In genomic region chr1:192445243-192445642, GRCh38 we compare ENCODE assay signal across 16 cellular contexts.
"Had no signal": no experiment of that assay in that cellular context is flagged by ENCODE, and none has a peak within 500 bp of the region (broad histone marks: within the 10 kb centered on the region; RNA-seq: fewer than 3 reads in every experiment).

No MANE protein-coding gene starts in this region.

- H3K36me3 ChIP-seq: adrenal gland, neutrophil, sigmoid colon, spleen, upper lobe of left lung had no signal

- H3K4me1 ChIP-seq: adrenal gland, parathyroid adenoma, sigmoid colon, testis had no signal

- H3K9ac ChIP-seq: parathyroid adenoma had no signal

- H3K4me3 Mint-ChIP-seq: activated T-cell treated with anti-CD3 and anti-CD28 coated beads, Interleukin-2, amount 50 U/mL, for 72 hours; dendritic cell treated with granulocyte-macrophage colony-stimulating factor and Interleukin-4, amounts not matched to agents 40 ng/mL and 50 ng/mL, for 4 days; naive thymus-derived CD8-positive, alpha-beta T cell; stimulated activated memory B cell treated with anti-CD40 and anti-IgM and Interleukin-4, amounts not matched to agents 10 μg/mL and 1 μg/mL and 100 μg/mL, for 72 hours; T-cell had no signal

- H3K4me1 Mint-ChIP-seq: naive thymus-derived CD8-positive, alpha-beta T cell; stimulated activated memory B cell treated with anti-CD40 and anti-IgM and Interleukin-4, amounts not matched to agents 10 μg/mL and 1 μg/mL and 100 μg/mL, for 72 hours; T-cell had no signal

- H3K27ac ChIP-seq: adrenal gland, epithelial cell of prostate, neutrophil, parathyroid adenoma, sigmoid colon, spleen, testis, upper lobe of left lung had no signal

- H3K27me3 Mint-ChIP-seq: dendritic cell treated with granulocyte-macrophage colony-stimulating factor and Interleukin-4, amounts not matched to agents 40 ng/mL and 50 ng/mL, for 4 days had no signal

- H3K27ac Mint-ChIP-seq: activated naive CD4-positive, alpha-beta T cell treated with anti-CD3 and anti-CD28 coated beads, Interleukin-2, amount 50 U/mL, for 72 hours; activated T-cell treated with anti-CD3 and anti-CD28 coated beads, Interleukin-2, amount 50 U/mL, for 72 hours; dendritic cell treated with granulocyte-macrophage colony-stimulating factor and Interleukin-4, amounts not matched to agents 40 ng/mL and 50 ng/mL, for 4 days; naive thymus-derived CD8-positive, alpha-beta T cell; stimulated activated memory B cell treated with anti-CD40 and anti-IgM and Interleukin-4, amounts not matched to agents 10 μg/mL and 1 μg/mL and 100 μg/mL, for 72 hours; T-cell had no signal

- H3K9me3 Mint-ChIP-seq: activated naive CD4-positive, alpha-beta T cell treated with anti-CD3 and anti-CD28 coated beads, Interleukin-2, amount 50 U/mL, for 72 hours; activated T-cell treated with anti-CD3 and anti-CD28 coated beads, Interleukin-2, amount 50 U/mL, for 72 hours; dendritic cell treated with granulocyte-macrophage colony-stimulating factor and Interleukin-4, amounts not matched to agents 40 ng/mL and 50 ng/mL, for 4 days; naive thymus-derived CD8-positive, alpha-beta T cell; stimulated activated memory B cell treated with anti-CD40 and anti-IgM and Interleukin-4, amounts not matched to agents 10 μg/mL and 1 μg/mL and 100 μg/mL, for 72 hours; T-cell had no signal

- H2AFZ ChIP-seq: parathyroid adenoma had no signal

- H3K9me3 ChIP-seq: adrenal gland, mucosa of descending colon, neutrophil, sigmoid colon, spleen, testis, upper lobe of left lung had no signal

- H3K4me3 ChIP-seq: adrenal gland, mucosa of descending colon, sigmoid colon, spleen, testis had no signal

- H3K27me3 ChIP-seq: adrenal gland, neutrophil, sigmoid colon, testis, upper lobe of left lung had no signal

- H3K36me3 Mint-ChIP-seq: activated naive CD4-positive, alpha-beta T cell treated with anti-CD3 and anti-CD28 coated beads, Interleukin-2, amount 50 U/mL, for 72 hours; naive thymus-derived CD8-positive, alpha-beta T cell; stimulated activated memory B cell treated with anti-CD40 and anti-IgM and Interleukin-4, amounts not matched to agents 10 μg/mL and 1 μg/mL and 100 μg/mL, for 72 hours; T-cell had no signal

- DNase-seq: activated gamma-delta T cell, spleen had no signal
